ENCODE assay signal across 12 cellular contexts in the genomic region with DNA sequence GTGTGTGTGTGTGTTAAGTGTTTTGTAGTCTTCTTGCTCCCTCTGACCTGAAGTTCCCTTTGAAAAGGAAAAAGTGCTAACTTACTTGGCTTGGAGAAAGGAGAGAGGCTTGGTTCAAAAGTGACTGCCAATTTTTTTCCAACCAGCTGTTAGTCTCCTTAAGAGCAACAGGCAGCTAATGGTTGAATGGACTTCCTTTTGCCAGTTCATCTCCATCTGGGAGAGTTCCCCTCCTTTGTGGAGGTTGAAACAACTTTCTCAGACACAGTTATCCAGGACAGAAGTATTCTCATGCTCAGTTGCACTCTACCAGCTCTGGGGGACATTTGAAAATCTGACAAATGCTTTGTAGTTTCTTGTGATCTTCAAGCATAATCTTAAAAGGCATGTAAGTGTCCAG. TPM values are rescaled to one million over a fixed set of nuclear protein-coding genes. Genes with fewer than 3 reads are reported as not detected.
DNase-seq lines count a peak whose midpoint lies in the region; ATAC-seq, FAIRE-seq and TF ChIP-seq lines count a peak whose summit lies in the region.
"Had no signal": no experiment of that assay in that cellular context is flagged by ENCODE, and none has a peak within 500 bp of the region (broad histone marks: within the 10 kb centered on the region; RNA-seq: fewer than 3 reads in every experiment).

No MANE protein-coding gene starts in this region.

- no peak overlapping the region for H2BK120ac ChIP-seq in H1 (replicated peaks; ENCODE audit: low read depth, low read length)

- no peak overlapping the region for H2BK5ac ChIP-seq in H1 (ENCODE audit: low read depth, low read length)

- DNase-seq in DMS 273 treated with DMSO at 0.1 percent for 48 hours (lab: John Stamatoyannopoulos, UW) = peak; percentile 36
- no peak for DNase-seq in H1 (ENCODE audit: low read depth in 1 of 2, low spot score in 2 of 2)
- no peak for DNase-seq in neural crest cell (ENCODE audit: low read depth, low spot score)
- DNase-seq in NAMALWA (ENCODE audit: low spot score) = no peak
- no peak for DNase-seq in sigmoid colon
- DNase-seq: activated gamma-delta T cell, erythroblast, GF-D8, NCI-H524 had no signal

- H3K27me3 ChIP-seq in H1 (replicated peaks in 1 of 4; ENCODE audit: control insufficient read depth in 3 of 4, extremely low read depth in 1 of 4, insufficient read depth in 3 of 4, low read length in 3 of 4) (no peaks in the 10 kb centered on the region), sigmoid colon (no peaks in the 10 kb centered on the region)

- no peak overlapping the region for H3K23ac ChIP-seq in H1 (ENCODE audit: insufficient read length)

- no peak overlapping the region for H4K8ac ChIP-seq in H1 (ENCODE audit: extremely low read depth, insufficient read depth, low read length)

- FAIRE-seq in H1 (lab: Jason Lieb, UNC) = no peak

- H3K4me3 ChIP-seq in H1 (ENCODE audit: extremely low read depth in 1 of 4, insufficient read depth in 2 of 4, low read depth in 3 of 4, low read length in 4 of 4) = peak overlapping the region in 1 of 4 experiments; percentile 6; a peak in 1 of 8 replicates
- H3K4me3 ChIP-seq in sigmoid colon = no peak overlapping the region

- H3K9me3 ChIP-seq in H1 (ENCODE audit: insufficient read depth in 2 of 2, low read depth in 1 of 2, low read length in 1 of 2) (no peaks in the 10 kb centered on the region), sigmoid colon (no peaks in the 10 kb centered on the region)

- H3K36me3 Mint-ChIP-seq in IgD-negative memory B cell (peaks cover 35% of the 10 kb centered on the region), neural crest cell (ENCODE audit: low read depth) (peaks cover 5% of the 10 kb centered on the region)

- no peak overlapping the region for H2AK5ac ChIP-seq in H1 (ENCODE audit: low read depth, low read length)

- H3K27ac Mint-ChIP-seq in IgD-negative memory B cell = peak overlapping the region; percentile 30 to 98 (median 83)
- H3K27ac Mint-ChIP-seq in neural crest cell (ENCODE audit: unreplicated experiment) = peak overlapping the region; percentile 1

- H3K79me2 ChIP-seq in H1 (ENCODE audit: control insufficient read depth in 1 of 2, insufficient read depth in 2 of 2, low read length in 2 of 2) = peaks cover 5 to 84% of the 10 kb centered on the region in 2 experiments; a peak in 3 of 4 replicates

- 0 out of 2 replicates have a peak overlapping the region, but pooled peaks have one; percentile 11 for H2BK20ac ChIP-seq in H1 (ENCODE audit: low read length)

- POLR2A ChIA-PET in H1 (lab: Charles Lee; ENCODE audit: partially characterized antibody) = interaction anchor here (0.7 kb wide), 1 partner anchor 60 kb away, joined by 3 read pairs; no protein-coding TSS in a partner anchor

- no peak overlapping the region for H3K9ac ChIP-seq in H1 (replicated peaks in 1 of 4; ENCODE audit: extremely low read depth in 1 of 4, low read depth in 3 of 4, low read length in 3 of 4)

- H4K5ac ChIP-seq in H1 (ENCODE audit: insufficient read length, low read depth, low read length) = no peak overlapping the region

- H3K36me3 ChIP-seq in H1 (ENCODE audit: control insufficient read depth in 2 of 4, insufficient read depth in 4 of 4, low read length in 3 of 4) (no peaks in the 10 kb centered on the region), sigmoid colon (no peaks in the 10 kb centered on the region)

- H3K4me3 Mint-ChIP-seq in IgD-negative memory B cell (peak overlapping the region; percentile 99 to 100 (median 99)), neural crest cell (no peak overlapping the region)

- no peak for TF ChIP-seq EP300 in H1 (IDR thresholded peaks at IDR 0.05; ENCODE audit: borderline replicate concordance in 1 of 2, low read depth in 2 of 2, low read length in 2 of 2)
- no peak for TF ChIP-seq EP300 in sigmoid colon (IDR thresholded peaks at IDR 0.05)

- no peak overlapping the region for H3K14ac ChIP-seq in H1 (ENCODE audit: insufficient read length)

- no peak overlapping the region for H2AFZ ChIP-seq in H1 (ENCODE audit: low read length)

- no peak for TF ChIP-seq CTCF in H1 (IDR thresholded peaks at IDR 0.05; ENCODE audit: control extremely low read depth in 1 of 3, insufficient read depth in 1 of 3, low read depth in 1 of 3, low read length in 3 of 3)
- TF ChIP-seq CTCF in neural crest cell (conservative IDR thresholded peaks at IDR 0.05) = no peak
- no peak for TF ChIP-seq CTCF in sigmoid colon (IDR thresholded peaks at IDR 0.05)

- H4K91ac ChIP-seq in H1 (replicated peaks; ENCODE audit: insufficient read length, low read length) = no peak overlapping the region

- ATAC-seq in HG02885 (IDR thresholded peaks at IDR 0.05; ENCODE audit: poor library complexity, unreplicated experiment) = no peak
- ATAC-seq: left lobe of liver had no signal

- H3K27ac ChIP-seq in H1 (ENCODE audit: low read depth, low read length) (no peak overlapping the region), sigmoid colon (peak overlapping the region in 2 of 4 donors; percentile 26 to 53)

- no peak for TF ChIP-seq POLR2A in H1 (IDR thresholded peaks at IDR 0.05; ENCODE audit: control extremely low read depth in 1 of 2, low read depth in 2 of 2, low read length in 2 of 2)
- TF ChIP-seq POLR2A in sigmoid colon (IDR thresholded peaks at IDR 0.05) = no peak

- H3K27me3 Mint-ChIP-seq in IgD-negative memory B cell = peaks cover 2% of the 10 kb centered on the region
- peaks cover 4% of the 10 kb centered on the region for H3K27me3 Mint-ChIP-seq in neural crest cell (ENCODE audit: low read depth)

- peaks cover 19 to 36% (median 26%) of the 10 kb centered on the region in 3 donors for H3K4me1 Mint-ChIP-seq in IgD-negative memory B cell
- H3K4me1 Mint-ChIP-seq in neural crest cell = peaks cover 61% of the 10 kb centered on the region

- intact Hi-C loops in sigmoid colon (cut with DNase I) = no loop called here

- peak overlapping the region; percentile 12 to 22; a peak in 1 of 4 replicates for H3K4me2 ChIP-seq in H1 (ENCODE audit: insufficient read depth in 1 of 2, low read depth in 2 of 2, low read length in 2 of 2)

- CTCF ChIA-PET in H1 (lab: Charles Lee; ENCODE audit: partially characterized antibody) = interaction anchor here (0.9 to 8.5 kb wide), 4 partner anchors 50 to 138 kb away, joined by 3 to 87 read pairs (median 4); no protein-coding TSS in a partner anchor

- peaks cover 7% of the 10 kb centered on the region; the same call in 1 of the 2 replicates for H3K23me2 ChIP-seq in H1 (ENCODE audit: low read depth, low read length)

- H3K4me1 ChIP-seq in H1 (replicated peaks in 1 of 4; ENCODE audit: control insufficient read depth in 3 of 4, insufficient read depth in 4 of 4, low read length in 3 of 4) = peaks cover 4 to 23% (median 19%) of the 10 kb centered on the region in 4 experiments; a peak in 6 of 7 replicates
- peaks cover 0 to 45% (median 29%) of the 10 kb centered on the region in 4 donors for H3K4me1 ChIP-seq in sigmoid colon

- H3K79me1 ChIP-seq in H1 (ENCODE audit: low read depth, low read length) = no peaks in the 10 kb centered on the region

- no peak overlapping the region for H3K4ac ChIP-seq in H1 (replicated peaks; ENCODE audit: insufficient read length, low read depth, low read length)

- H2BK15ac ChIP-seq in H1 (ENCODE audit: low read length) = no peak overlapping the region

- no peak for TF ChIP-seq RAD21 in H1 (IDR thresholded peaks at IDR 0.05 in 1 of 2, conservative IDR thresholded peaks at IDR 0.05 in 1 of 2; ENCODE audit: low read depth in 2 of 2, low read length in 2 of 2)

- H4K20me1 ChIP-seq in H1 (replicated peaks in 1 of 2; ENCODE audit: control insufficient read depth in 1 of 2, insufficient read depth in 2 of 2, low read length in 2 of 2) = peaks cover 0 to 5% of the 10 kb centered on the region in 2 experiments

- H3K18ac ChIP-seq in H1 (ENCODE audit: extremely low read depth, low read length) = peak overlapping the region; percentile 26; the same call in 1 of the 2 replicates

- H2BK12ac ChIP-seq in H1 (ENCODE audit: low read depth, low read length) = no peak overlapping the region

- no peak overlapping the region for H3K56ac ChIP-seq in H1 (replicated peaks; ENCODE audit: insufficient read length, low read depth, low read length)

- H3K9me3 Mint-ChIP-seq in IgD-negative memory B cell = peaks cover 0 to 2% (median 0%) of the 10 kb centered on the region in 3 donors
- H3K9me3 Mint-ChIP-seq in neural crest cell = peaks cover 8% of the 10 kb centered on the region

TF ChIP-seq in H1, 55 proteins besides CTCF, POLR2A, EP300 and RAD21:
- TF ChIP-seq ASH2L (IDR thresholded peaks at IDR 0.05; ENCODE audit: low read length) = no peak
- no peak for TF ChIP-seq SAP30 (IDR thresholded peaks at IDR 0.05; ENCODE audit: insufficient read depth, insufficient replicate concordance, low read length)
- no peak for TF ChIP-seq HDAC6 (IDR thresholded peaks at IDR 0.05; ENCODE audit: low read depth, low read length)
- no peak for TF ChIP-seq ZNF274 (IDR thresholded peaks at IDR 0.05; ENCODE audit: borderline replicate concordance, extremely low read depth, low read length)

RNA-seq across cellular contexts. Expression of a gene that starts 4.5 kb away (rescaled TPM):
- polyA plus RNA-seq in IgD-negative memory B cell = 561 TPM
- 44.5 and 45.6 TPM in 2 replicates for total RNA-seq in H1 (2021; fragmentation: NEBNext Ultra II Directional; extraction: Animal tissue kit (Norgen Biotek cat#: 25700))
- 13.3 and 16.7 TPM in 2 replicates for polyA plus RNA-seq in H1 (2011; rRNA removed)
- polyA plus RNA-seq in H1 (2011; cell fraction: cytosol; rRNA removed) = 21.7 TPM
- polyA plus RNA-seq in H1 (2011; cell fraction: nucleus; rRNA removed) = 19.6 TPM
- polyA plus RNA-seq in H1 (2012, experiment 1 of 2) = 21.1 to 34.2 TPM (median 29.2 TPM) in 4 replicates
- polyA plus RNA-seq in H1 (2012, experiment 2 of 2) = 9.9 TPM
- polyA plus RNA-seq in H1 (2013, experiment 1 of 2) = 22.5 TPM
- polyA plus RNA-seq in H1 (2013, experiment 2 of 2) = 22.1 TPM
- 43.9 and 57.0 TPM in 2 replicates for polyA minus RNA-seq in H1 (2011; rRNA and poly(A)+ RNA removed)
- 17.9 TPM for polyA minus RNA-seq in H1 (2011; cell fraction: cytosol; rRNA and poly(A)+ RNA removed)
- polyA minus RNA-seq in H1 (2011; cell fraction: nucleus; rRNA and poly(A)+ RNA removed) = 23.2 TPM
- 2.9 and 3.5 TPM in 2 replicates for total RNA-seq in neural crest cell
- 10 to 100 TPM in 1 of 4 donors, 1 to 10 TPM in 3; 6.1 to 10.9 (median 6.7) TPM for total RNA-seq in sigmoid colon
- 10 to 100 TPM in 1 of 3 donors, 1 to 10 TPM in 2; 1.6 to 29.7 (median 1.8) TPM for polyA plus RNA-seq in sigmoid colon
